In the genomic region with DNA sequence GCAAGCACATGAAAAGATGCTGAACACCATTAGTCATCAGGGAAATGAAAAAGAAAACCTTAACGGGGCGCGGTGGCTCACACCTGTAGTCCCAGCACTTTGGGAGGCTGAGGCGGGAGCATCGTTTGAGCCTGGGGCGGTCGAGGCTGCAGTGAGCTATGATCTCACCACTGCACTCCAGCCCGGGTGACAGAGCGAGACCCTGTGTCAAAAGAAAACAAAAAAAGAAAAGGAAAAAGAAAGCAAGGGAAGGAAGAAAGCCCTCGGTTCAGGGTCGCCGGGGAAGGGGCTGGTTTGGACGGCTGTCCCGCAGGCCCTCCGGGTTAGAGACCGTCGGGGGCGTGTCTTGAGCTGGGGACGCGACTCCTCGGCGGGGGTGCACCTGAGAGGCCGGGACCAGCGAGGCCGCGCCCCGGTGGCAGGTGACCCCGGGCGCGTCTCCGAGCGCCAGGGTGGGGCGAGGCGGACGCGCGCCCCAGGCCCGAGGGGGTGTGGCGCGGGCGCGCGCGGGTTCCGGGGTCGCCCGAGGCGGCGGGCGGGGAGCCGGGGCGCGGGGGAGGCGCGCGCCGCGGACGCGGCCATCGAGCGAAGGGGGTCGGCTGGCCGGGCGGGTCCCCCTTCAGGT, we compare ENCODE assay signal across 8 cellular contexts. TPM values are rescaled to one million over a fixed set of nuclear protein-coding genes. Genes with fewer than 3 reads are reported as not detected.
DNase-seq lines count a peak whose midpoint lies in the region; ATAC-seq and TF ChIP-seq lines count a peak whose summit lies in the region.

No MANE protein-coding gene starts in this region.

- H3K4me1 ChIP-seq in psoas muscle: no peaks in the 10 kb centered on the region

- DNase-seq in NCI-H82 (lab: John Stamatoyannopoulos, UW): peak; percentile 63
- no peak for DNase-seq in NCI-H82 treated with DMSO at 0.1 percent for 48 hours (lab: John Stamatoyannopoulos, UW; ENCODE audit: unreplicated experiment)
- DNase-seq in NCI-H2171 treated with DMSO at 0.1 percent for 48 hours (lab: John Stamatoyannopoulos, UW): peak; percentile 11
- DNase-seq in germinal center (ENCODE audit: low spot score): peak; percentile 79
- DNase-seq in psoas muscle: no peak
- DNase-seq in G401 (ENCODE audit: low spot score): no peak

- peak overlapping the region; percentile 41 for H3K27ac ChIP-seq in psoas muscle

- peaks cover 21% of the 10 kb centered on the region for H3K36me3 Mint-ChIP-seq in activated T-helper 17 cell treated with anti-CD3 and anti-CD28 coated beads, Interleukin-2, amount 50 U/mL, for 72 hours (ENCODE audit: low read depth)

- no peaks in the 10 kb centered on the region for H3K27me3 Mint-ChIP-seq in activated T-helper 17 cell treated with anti-CD3 and anti-CD28 coated beads, Interleukin-2, amount 50 U/mL, for 72 hours

- peak overlapping the region; percentile 92 for H3K27ac Mint-ChIP-seq in activated T-helper 17 cell treated with anti-CD3 and anti-CD28 coated beads, Interleukin-2, amount 50 U/mL, for 72 hours

- no peak for TF ChIP-seq CTCF in psoas muscle (IDR thresholded peaks at IDR 0.05)

- no peaks in the 10 kb centered on the region for H3K4me1 Mint-ChIP-seq in activated T-helper 17 cell treated with anti-CD3 and anti-CD28 coated beads, Interleukin-2, amount 50 U/mL, for 72 hours

- H3K9me3 ChIP-seq in psoas muscle: no peaks in the 10 kb centered on the region

- ATAC-seq in HG02840 (IDR thresholded peaks at IDR 0.05; ENCODE audit: low FRiP score, unreplicated experiment) (peak; percentile 46), psoas muscle (peak; percentile 22 to 53 (median 46))
- ATAC-seq in activated T-helper 17 cell treated with anti-CD3 and anti-CD28 coated beads, Interleukin-2, amount 50 U/mL, for 72 hours (replicated peaks): peak; percentile 74

- peak overlapping the region; percentile 94 for H3K4me3 Mint-ChIP-seq in activated T-helper 17 cell treated with anti-CD3 and anti-CD28 coated beads, Interleukin-2, amount 50 U/mL, for 72 hours

- in situ Hi-C loops in G401 (cut with HindIII; ENCODE audit: low sequenced_read_pairs): no loop called here

- no peaks in the 10 kb centered on the region for H3K27me3 ChIP-seq in psoas muscle (ENCODE audit: insufficient read depth in 3 of 3, low read length in 2 of 3)

- 4 to 32% (median 12%) methylated on average over 17 to 65 of the region's 65 CpGs for WGBS in psoas muscle, 3 donors

- intact Hi-C loops in psoas muscle (cut with DNase I): no loop called here

- peak overlapping the region; percentile 69 for H3K4me3 ChIP-seq in psoas muscle

- H3K36me3 ChIP-seq in psoas muscle (ENCODE audit: insufficient read depth in 1 of 2, low read depth in 1 of 2): peaks cover 0 to 13% of the 10 kb centered on the region in 2 donors

- no peaks in the 10 kb centered on the region for H3K9me3 Mint-ChIP-seq in activated T-helper 17 cell treated with anti-CD3 and anti-CD28 coated beads, Interleukin-2, amount 50 U/mL, for 72 hours

RNA-seq across cellular contexts. Expression of a gene that starts 0.5 kb away (rescaled TPM):
- 10 to 100 TPM; 63.2 to 67.8 TPM for total RNA-seq in activated T-helper 17 cell treated with anti-CD3 and anti-CD28 coated beads, Interleukin-2, amount 50 U/mL, for 72 hours
- 1 to 10 TPM; 3.3 to 6.5 (median 6.0) TPM for total RNA-seq in psoas muscle
- polyA plus RNA-seq in psoas muscle: 1 to 10 TPM; 1.7 to 2.6 (median 2.5) TPM
- total RNA-seq in G401 (2014; rRNA removed; shearing (Covaris generic)): 3.6 and 6.0 TPM in 2 replicates

RNA-seq across cellular contexts. Expression of a gene that starts 13.7 kb away (rescaled TPM):
- 10 to 100 TPM; 49.3 to 71.4 TPM for total RNA-seq in activated T-helper 17 cell treated with anti-CD3 and anti-CD28 coated beads, Interleukin-2, amount 50 U/mL, for 72 hours
- total RNA-seq in psoas muscle: 10 to 100 TPM; 48.6 to 75.7 (median 55.6) TPM
- 100 to 1,000 TPM in 1 of 3 donors, 10 to 100 TPM in 2; 55.0 to 117 (median 86.5) TPM for polyA plus RNA-seq in psoas muscle
- total RNA-seq in G401 (2014; rRNA removed; shearing (Covaris generic)): 56.1 and 63.4 TPM in 2 replicates

RNA-seq across cellular contexts. Expression of a gene that starts 20.6 kb away (rescaled TPM):
- 100 to 1,000 TPM; 120 to 165 TPM for total RNA-seq in activated T-helper 17 cell treated with anti-CD3 and anti-CD28 coated beads, Interleukin-2, amount 50 U/mL, for 72 hours
- total RNA-seq in psoas muscle: 10 to 100 TPM; 37.4 to 57.7 (median 49.8) TPM
- 10 to 100 TPM; 37.4 to 52.4 (median 50.7) TPM for polyA plus RNA-seq in psoas muscle
- 51.4 and 57.6 TPM in 2 replicates for total RNA-seq in G401 (2014; rRNA removed; shearing (Covaris generic))

RNA-seq across cellular contexts. Expression of a gene that starts 21.5 kb away (rescaled TPM):
- total RNA-seq in activated T-helper 17 cell treated with anti-CD3 and anti-CD28 coated beads, Interleukin-2, amount 50 U/mL, for 72 hours: 10 to 100 TPM; 37.4 to 47.9 TPM
- total RNA-seq in psoas muscle: 10 to 100 TPM; 10.7 to 24.1 (median 22.7) TPM
- 10 to 100 TPM; 24.3 to 64.8 (median 27.4) TPM for polyA plus RNA-seq in psoas muscle
- total RNA-seq in G401 (2014; rRNA removed; shearing (Covaris generic)): 72.0 and 79.9 TPM in 2 replicates

RNA-seq across cellular contexts. Expression of a gene that starts 28.8 kb away (rescaled TPM):
- 10 to 100 TPM; 37.2 to 53.4 TPM for total RNA-seq in activated T-helper 17 cell treated with anti-CD3 and anti-CD28 coated beads, Interleukin-2, amount 50 U/mL, for 72 hours
- 10 to 100 TPM; 38.3 to 69.9 (median 46.3) TPM for total RNA-seq in psoas muscle
- 100 to 1,000 TPM in 2 of 3 donors, 10 to 100 TPM in 1; 64.4 to 118 (median 106) TPM for polyA plus RNA-seq in psoas muscle
- 48.2 and 58.1 TPM in 2 replicates for total RNA-seq in G401 (2014; rRNA removed; shearing (Covaris generic))

Comparison
In these comparisons a context has a peak if more than half of its experiments do, and no peak if none do; other contexts are left out.
1. DNase-seq: peak in NCI-H82 (single experiment), NCI-H2171 treated with DMSO at 0.1 percent for 48 hours (single experiment) and germinal center (single experiment); none in NCI-H82 treated with DMSO at 0.1 percent for 48 hours (single experiment), psoas muscle (0 of 2) and G401 (single experiment).
2. Peak in every context shown above with its lines, with median percentiles within 50 percentile points of each other: ATAC-seq.